In the genomic region with DNA sequence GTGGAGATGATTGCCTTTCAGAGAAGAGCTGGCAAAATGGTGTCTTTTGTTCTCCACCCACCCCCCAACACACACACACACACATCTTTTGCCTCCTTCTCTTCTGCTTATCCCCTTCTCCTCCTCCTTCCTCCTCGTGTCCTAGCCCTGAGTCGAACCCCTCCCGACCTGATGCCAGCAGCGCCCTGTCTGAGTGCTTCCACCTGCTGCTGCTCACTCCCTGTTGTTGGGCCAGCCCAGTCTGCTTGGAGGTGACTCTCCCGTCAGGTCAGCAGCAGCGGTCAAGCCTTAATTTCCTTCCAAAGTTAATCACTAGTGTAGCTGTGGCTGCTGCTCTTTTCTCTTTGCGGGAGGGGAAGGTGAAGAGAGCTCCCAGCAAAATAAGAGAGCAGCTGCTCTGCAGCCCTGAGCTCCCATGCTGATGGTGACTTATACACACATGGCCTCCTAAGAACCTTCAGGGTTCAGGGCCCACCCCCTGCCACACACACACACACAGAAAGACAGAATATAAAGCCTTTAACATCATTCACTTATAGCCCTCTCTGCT, we compare ENCODE assay signal across 20 cellular contexts. TPM values are rescaled to one million over a fixed set of nuclear protein-coding genes. Genes with fewer than 3 reads are reported as not detected.
DNase-seq lines count a peak whose midpoint lies in the region; ATAC-seq, FAIRE-seq and TF ChIP-seq lines count a peak whose summit lies in the region.
"Had no signal": no experiment of that assay in that cellular context is flagged by ENCODE, and none has a peak within 500 bp of the region (broad histone marks: within the 10 kb centered on the region; RNA-seq: fewer than 3 reads in every experiment).

No MANE protein-coding gene starts in this region.

- intact Hi-C loops in kidney (cut with DNase I), result no loop called here

- in situ Hi-C loops in GM13976 (cut with MboI; ENCODE audit: low sequenced_read_pairs, unreplicated experiment), result no loop called here

- H3K36me3 ChIP-seq in H7 (replicated peaks; ENCODE audit: control insufficient read depth, insufficient read depth, low read length) (no peaks in the 10 kb centered on the region), kidney (ENCODE audit: control insufficient read depth in 1 of 2, insufficient read depth in 2 of 2, low read length in 2 of 2) (no peaks in the 10 kb centered on the region)
- H3K36me3 ChIP-seq: thyroid gland had no signal

- peaks cover 30% of the 10 kb centered on the region for H3K27me3 ChIP-seq in H7 (ENCODE audit: control insufficient read depth, insufficient read depth, low read length)

- TF ChIP-seq CTCF in choroid plexus epithelial cell (conservative IDR thresholded peaks at IDR 0.05; ENCODE audit: low read depth, low read length), result no peak
- no peak for TF ChIP-seq CTCF in kidney (IDR thresholded peaks at IDR 0.05; ENCODE audit: borderline replicate concordance, extremely low read depth, insufficient read depth)
- TF ChIP-seq CTCF in retinal pigment epithelial cell (conservative IDR thresholded peaks at IDR 0.05; ENCODE audit: low read depth, low read length), result no peak
- no peak for TF ChIP-seq CTCF in GM13976 (IDR thresholded peaks at IDR 0.05; ENCODE audit: borderline replicate concordance, control extremely low read depth, extremely low read depth, insufficient read depth, missing control alignments)

- H3K27ac ChIP-seq in kidney (ENCODE audit: low read depth in 2 of 2, low read length in 2 of 2), result no peak overlapping the region
- H3K27ac ChIP-seq: thyroid gland, VCaP had no signal

- no peak overlapping the region for H3K9ac ChIP-seq in kidney (ENCODE audit: low read length in 2 of 2)

- peak; percentile 19 for DNase-seq in H7
- no peak for DNase-seq in choroid plexus epithelial cell (ENCODE audit: low read depth)
- DNase-seq in kidney, result no peak
- no peak for DNase-seq in retinal pigment epithelial cell (ENCODE audit: low read depth)
- DNase-seq in GM13976 (ENCODE audit: low spot score), result no peak
- no peak for DNase-seq in activated effector memory CD4-positive, alpha-beta T cell treated with Interleukin-2 at 50 U/mL for 16 hours
- DNase-seq: activated CD8-positive, alpha-beta memory T cell treated with anti-CD3 and anti-CD28 coated beads for 24 hours; activated gamma-delta T cell treated with Interleukin-2 at 50 U/mL for 16 hours; DMS79; effector memory CD4-positive, alpha-beta T cell; foreskin fibroblast; kidney glomerular epithelial cell; NCI-H748 treated with DMSO at 0.1 percent for 48 hours; stimulated activated CD4-positive, alpha-beta T cell treated with anti-CD3 and anti-CD28 coated beads, Interleukin-2, amount 100 ng/mL, for 48 hours; stimulated activated CD8-positive, alpha-beta memory T cell treated with anti-CD3 and anti-CD28 coated beads, Interleukin-4, amount 100 ng/mL, for 48 hours; SW 1271; thyroid gland had no signal

- H3K4me1 ChIP-seq in kidney (ENCODE audit: control insufficient read depth in 1 of 2, insufficient read depth in 1 of 2, low read depth in 1 of 2, low read length in 2 of 2), result peaks cover 0 to 7% of the 10 kb centered on the region in 2 donors

- no peaks in the 10 kb centered on the region for H3K9me3 ChIP-seq in kidney (ENCODE audit: control insufficient read depth in 1 of 2, low read length in 2 of 2)
- H3K9me3 ChIP-seq: thyroid gland had no signal

- ATAC-seq in HG03097 (IDR thresholded peaks at IDR 0.05; ENCODE audit: low FRiP score, unreplicated experiment) (no peak), GM19328 (IDR thresholded peaks at IDR 0.05; ENCODE audit: unreplicated experiment) (no peak)

- no peak for FAIRE-seq in kidney (lab: Jason Lieb, UNC)

- peak overlapping the region; percentile 55 for H3K4me3 ChIP-seq in H7 (ENCODE audit: insufficient read depth, low read depth, low read length)
- peak overlapping the region; percentile 43 for H3K4me3 ChIP-seq in choroid plexus epithelial cell (ENCODE audit: low read depth, low read length)
- peak overlapping the region; percentile 29 to 56 for H3K4me3 ChIP-seq in kidney (ENCODE audit: low read length in 2 of 2)
- peak overlapping the region; percentile 24 for H3K4me3 ChIP-seq in retinal pigment epithelial cell (ENCODE audit: low read length)
- H3K4me3 ChIP-seq: thyroid gland had no signal

RNA-seq across cellular contexts. Expression of a gene that starts 43.8 kb away (rescaled TPM):
- 3.6 and 6.7 TPM in 2 replicates for total RNA-seq in H7 (2014; rRNA removed; shearing (Covaris generic))
- 8.2 TPM for total RNA-seq in kidney
- 5.8 TPM for polyA plus RNA-seq in kidney (ENCODE audit: insufficient read depth, low read depth, low replicate concordance)
